Comparison of ENCODE assay signal across 1 cellular context in the genomic region with DNA sequence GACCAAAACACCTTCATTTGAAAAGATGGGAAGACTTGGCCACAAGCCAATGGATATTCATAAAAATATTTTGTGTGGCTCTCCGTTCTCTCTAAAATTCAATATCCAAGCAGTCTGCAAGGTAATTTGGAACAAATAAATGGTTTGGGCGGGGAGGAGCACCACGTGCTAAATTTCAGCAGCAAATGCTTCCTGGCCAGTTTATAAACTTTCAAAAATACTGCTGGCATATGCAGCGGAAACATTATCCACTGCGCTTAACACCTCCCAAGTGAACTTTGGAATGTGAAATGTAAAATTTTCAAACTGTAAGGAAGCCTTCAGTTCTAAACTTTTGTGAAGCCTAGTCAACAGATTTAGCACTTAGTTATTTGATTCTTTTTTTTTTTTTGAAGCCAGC.
TF ChIP-seq lines count a peak whose summit lies in the region.

No MANE protein-coding gene starts in this region.

TF ChIP-seq in SK-N-SH, 30 proteins besides CTCF, POLR2A, EP300 and RAD21 (continued from another document):
- no peak for TF ChIP-seq TAF1 (IDR thresholded peaks at IDR 0.05; ENCODE audit: borderline replicate concordance, low read depth, low read length)
- TF ChIP-seq, protein P1, sequence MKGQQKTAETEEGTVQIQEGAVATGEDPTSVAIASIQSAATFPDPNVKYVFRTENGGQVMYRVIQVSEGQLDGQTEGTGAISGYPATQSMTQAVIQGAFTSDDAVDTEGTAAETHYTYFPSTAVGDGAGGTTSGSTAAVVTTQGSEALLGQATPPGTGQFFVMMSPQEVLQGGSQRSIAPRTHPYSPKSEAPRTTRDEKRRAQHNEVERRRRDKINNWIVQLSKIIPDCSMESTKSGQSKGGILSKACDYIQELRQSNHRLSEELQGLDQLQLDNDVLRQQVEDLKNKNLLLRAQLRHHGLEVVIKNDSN (IDR thresholded peaks at IDR 0.05; ENCODE audit: borderline replicate concordance, low read depth), result no peak
- TF ChIP-seq TCF12 (IDR thresholded peaks at IDR 0.05), result no peak
- no peak for TF ChIP-seq ELF1 (IDR thresholded peaks at IDR 0.05)
- TF ChIP-seq NFIC (IDR thresholded peaks at IDR 0.05; ENCODE audit: borderline replicate concordance), result no peak
- TF ChIP-seq YY1 (IDR thresholded peaks at IDR 0.05; ENCODE audit: low read depth), result no peak
- no peak for TF ChIP-seq POLR2AphosphoS5 (IDR thresholded peaks at IDR 0.05; ENCODE audit: low read depth, low read length)
- TF ChIP-seq, protein P2, sequence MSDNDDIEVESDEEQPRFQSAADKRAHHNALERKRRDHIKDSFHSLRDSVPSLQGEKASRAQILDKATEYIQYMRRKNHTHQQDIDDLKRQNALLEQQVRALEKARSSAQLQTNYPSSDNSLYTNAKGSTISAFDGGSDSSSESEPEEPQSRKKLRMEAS (IDR thresholded peaks at IDR 0.05; ENCODE audit: low read depth), result no peak
- TF ChIP-seq GATA2 (CRISPR knock-in tag; IDR thresholded peaks at IDR 0.05), result no peak
- no peak for TF ChIP-seq JUND (IDR thresholded peaks at IDR 0.05)
TF ChIP-seq in SK-N-SH: peak in this region for 0.
